1 cellular context compared by ENCODE assay signal in genomic region chr10:102419561-102420442, GRCh38.
TF ChIP-seq lines count a peak whose summit lies in the region.

No MANE protein-coding gene starts in this region.

TF ChIP-seq in A549, 52 proteins besides CTCF, POLR2A, EP300 and RAD21 (continued from another document):
- TF ChIP-seq E2F6 (IDR thresholded peaks at IDR 0.05; ENCODE audit: borderline replicate concordance, low read depth) (no peak), MAZ (IDR thresholded peaks at IDR 0.05; ENCODE audit: borderline replicate concordance, low read depth, low read length) (0 out of 2 replicates have a peak, but pooled peaks have one; percentile 45), NPAS2 (CRISPR knock-in tag; IDR thresholded peaks at IDR 0.05; ENCODE audit: borderline replicate concordance) (no peak), HDAC2 (IDR thresholded peaks at IDR 0.05) (no peak), ESRRA (IDR thresholded peaks at IDR 0.05; ENCODE audit: borderline replicate concordance, low read length) (no peak), MYC (IDR thresholded peaks at IDR 0.05; ENCODE audit: borderline replicate concordance, low read length) (0 out of 2 replicates have a peak, but pooled peaks have one; percentile 15), NFE2L2 (conservative IDR thresholded peaks at IDR 0.05; ENCODE audit: low read length) (no peak), MAX (IDR thresholded peaks at IDR 0.05) (peak; percentile 11; the same call in 1 of the 2 replicates), CHD4 (IDR thresholded peaks at IDR 0.05; ENCODE audit: borderline replicate concordance) (no peak), FOSB (CRISPR knock-in tag; IDR thresholded peaks at IDR 0.05) (no peak), RARB (CRISPR knock-in tag; IDR thresholded peaks at IDR 0.05) (no peak)
- TF ChIP-seq, protein P1, sequence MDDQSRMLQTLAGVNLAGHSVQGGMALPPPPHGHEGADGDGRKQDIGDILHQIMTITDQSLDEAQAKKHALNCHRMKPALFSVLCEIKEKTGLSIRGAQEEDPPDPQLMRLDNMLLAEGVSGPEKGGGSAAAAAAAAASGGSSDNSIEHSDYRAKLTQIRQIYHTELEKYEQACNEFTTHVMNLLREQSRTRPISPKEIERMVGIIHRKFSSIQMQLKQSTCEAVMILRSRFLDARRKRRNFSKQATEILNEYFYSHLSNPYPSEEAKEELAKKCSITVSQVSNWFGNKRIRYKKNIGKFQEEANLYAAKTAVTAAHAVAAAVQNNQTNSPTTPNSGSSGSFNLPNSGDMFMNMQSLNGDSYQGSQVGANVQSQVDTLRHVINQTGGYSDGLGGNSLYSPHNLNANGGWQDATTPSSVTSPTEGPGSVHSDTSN (IDR thresholded peaks at IDR 0.05) = no peak
